ENCODE assay signal across 8 cellular contexts in the genomic region with DNA sequence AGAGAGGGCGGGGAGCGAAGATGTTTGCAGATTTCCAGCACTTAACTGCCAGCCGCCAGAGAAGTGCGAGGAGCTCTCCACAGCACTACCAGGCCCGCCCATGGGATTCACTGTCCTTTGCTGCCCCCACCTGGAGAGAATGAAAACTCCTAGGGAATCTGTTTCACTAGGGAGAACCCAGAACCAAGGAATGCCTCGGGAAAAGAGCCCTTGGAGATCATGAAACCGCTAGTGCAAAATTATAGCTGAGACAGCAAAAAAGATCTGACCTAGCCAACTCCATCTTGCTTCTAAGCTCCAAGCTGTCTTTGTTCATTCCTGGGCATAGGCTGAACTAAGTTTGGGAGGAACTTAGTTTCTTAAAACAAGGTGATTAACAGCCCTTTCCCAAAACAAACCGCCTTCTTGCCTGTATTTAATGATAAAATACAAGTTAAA.
A peak's percentile ranks its signal among the peaks of the same experiment; 100 is the strongest.
DNase-seq lines count a peak whose midpoint lies in the region; ATAC-seq lines count a peak whose summit lies in the region.

No MANE protein-coding gene starts in this region.

- ATAC-seq in GM21576 (IDR thresholded peaks at IDR 0.05; ENCODE audit: unreplicated experiment) (peak; percentile 43), left ventricle myocardium superior (peak; percentile 96)

- DNase-seq in AG08395 (ENCODE audit: low spot score) (peak; percentile 87), NCI-H1930 (lab: John Stamatoyannopoulos, UW) (peak; percentile 48 to 73), T-helper 2 cell (peak; percentile 18 to 62 (median 44)), amniotic stem cell (lab: John Stamatoyannopoulos, UW) (peak; percentile 75), left ventricle myocardium superior (peak; percentile 63), retina (peak; percentile 84), GM19240 (ENCODE audit: insufficient read length, low spot score) (no peak)

- intact Hi-C loops in left ventricle myocardium superior (cut with micrococcal nuclease) = no loop called here
